22 cellular contexts compared by ENCODE assay signal in genomic region chr1:43961692-43962091, GRCh38. TPM values are rescaled to one million over a fixed set of nuclear protein-coding genes. Genes with fewer than 3 reads are reported as not detected.
"Had no signal": no experiment of that assay in that cellular context is flagged by ENCODE, and none has a peak within 500 bp of the region (broad histone marks: within the 10 kb centered on the region; RNA-seq: fewer than 3 reads in every experiment).

No MANE protein-coding gene starts in this region.

- FAIRE-seq: RCC 7860 had no signal

- H3K4me1 ChIP-seq: SJCRH30 had no signal

- DNase-seq: KBM-7, MV-4-11, NCI-H1048, NCI-H1105, NCI-H1417, NCI-H1436 treated with DMSO at 0.1 percent for 48 hours, NCI-H1694, NCI-H187 treated with DMSO at 0.1 percent for 48 hours, NCI-H2081, NCI-H2107, NCI-H2171, NCI-H226, NCI-H446, NCI-H510A, NCI-H524 treated with DMSO at 0.1 percent for 48 hours, NCI-H69, NCI-H774, RPMI8226, SHP77 treated with DMSO at 0.1 percent for 48 hours, SJCRH30 had no signal

- H3K27me3 ChIP-seq: SJCRH30 had no signal

- H3K4me3 ChIP-seq: SJCRH30 had no signal

- H3K27ac ChIP-seq: SJCRH30 had no signal

- H3K9me3 ChIP-seq: SJCRH30 had no signal

RNA-seq across cellular contexts. Expression of gene ARTN, which starts 28.1 kb away (rescaled TPM):
- total RNA-seq: HT-29 had no signal
